In genomic region chr18:26301681-26302080, GRCh38 we compare ENCODE assay signal across 14 cellular contexts.
A peak's percentile ranks its signal among the peaks of the same experiment; 100 is the strongest.
DNase-seq lines count a peak whose midpoint lies in the region; ATAC-seq and TF ChIP-seq lines count a peak whose summit lies in the region.
"Had no signal": no experiment of that assay in that cellular context is flagged by ENCODE, and none has a peak within 500 bp of the region (broad histone marks: within the 10 kb centered on the region; RNA-seq: fewer than 3 reads in every experiment).

No MANE protein-coding gene starts in this region.

- no peak overlapping the region for H3K27ac ChIP-seq in right cardiac atrium (ENCODE audit: low read length)
- H3K27ac ChIP-seq in naive thymus-derived CD4-positive, alpha-beta T cell (ENCODE audit: low read depth, low read length), result no peak overlapping the region
- H3K27ac ChIP-seq in uterus, result no peak overlapping the region
- H3K27ac ChIP-seq: left ventricle myocardium inferior, tibial artery had no signal

- H3K4me3 ChIP-seq in right cardiac atrium (ENCODE audit: low read length), result no peak overlapping the region
- no peak overlapping the region for H3K4me3 ChIP-seq in naive thymus-derived CD4-positive, alpha-beta T cell (ENCODE audit: low read length)
- no peak overlapping the region for H3K4me3 ChIP-seq in uterus
- H3K4me3 ChIP-seq: left ventricle myocardium inferior, tibial artery had no signal

- H3K4me1 ChIP-seq in right cardiac atrium (ENCODE audit: control insufficient read depth, insufficient read depth, low read length), result no peaks in the 10 kb centered on the region
- no peaks in the 10 kb centered on the region for H3K4me1 ChIP-seq in naive thymus-derived CD4-positive, alpha-beta T cell (ENCODE audit: control insufficient read depth in 2 of 2, insufficient read depth in 2 of 2, low read length in 2 of 2)
- H3K4me1 ChIP-seq in uterus, result no peaks in the 10 kb centered on the region
- H3K4me1 ChIP-seq: left ventricle myocardium inferior had no signal

- H3K27me3 ChIP-seq in right cardiac atrium (ENCODE audit: control insufficient read depth, insufficient read depth) (no peaks in the 10 kb centered on the region), uterus (no peaks in the 10 kb centered on the region)
- H3K27me3 ChIP-seq in naive thymus-derived CD4-positive, alpha-beta T cell (ENCODE audit: control insufficient read depth in 2 of 2, insufficient read depth in 2 of 2, low read length in 2 of 2), result no peaks in the 10 kb centered on the region
- H3K27me3 ChIP-seq: tibial artery had no signal

- intact Hi-C loops in right cardiac atrium (cut with DNase I) (no loop called here), Right ventricle myocardium inferior (cut with DNase I) (no loop called here), uterus (cut with DNase I; ENCODE audit: low total_unique reads) (no loop called here)
- intact Hi-C loops in naive thymus-derived CD4-positive, alpha-beta T cell (cut with micrococcal nuclease), result no loop called here

- H3K36me3 Mint-ChIP-seq in naive thymus-derived CD4-positive, alpha-beta T cell, result peaks cover 0 to 26% (median 16%) of the 10 kb centered on the region in 5 donors

- no peak for TF ChIP-seq CTCF in uterus (IDR thresholded peaks at IDR 0.05)

- TF ChIP-seq POLR2A in uterus (IDR thresholded peaks at IDR 0.05), result no peak

- H3K4me3 Mint-ChIP-seq in naive thymus-derived CD4-positive, alpha-beta T cell, result no peak overlapping the region
- H3K4me3 Mint-ChIP-seq: activated T-cell treated with anti-CD3 and anti-CD28 coated beads, Interleukin-2, amount 50 U/mL, for 72 hours had no signal

- WGBS in right cardiac atrium, result 50% methylated on average over 3 of the region's 3 CpGs

- no peaks in the 10 kb centered on the region for H3K36me3 ChIP-seq in naive thymus-derived CD4-positive, alpha-beta T cell (ENCODE audit: control insufficient read depth in 2 of 3, insufficient read depth in 3 of 3, low read length in 3 of 3)
- no peaks in the 10 kb centered on the region for H3K36me3 ChIP-seq in uterus
- H3K36me3 ChIP-seq: left ventricle myocardium inferior, tibial artery had no signal

- H3K27ac Mint-ChIP-seq in naive thymus-derived CD4-positive, alpha-beta T cell, result peak overlapping the region in 1 of 9 donors; percentile 10
- H3K27ac Mint-ChIP-seq: activated T-cell treated with anti-CD3 and anti-CD28 coated beads, Interleukin-2, amount 50 U/mL, for 72 hours had no signal

- peak; percentile 50 to 60 for ATAC-seq in right cardiac atrium
- ATAC-seq in Right ventricle myocardium inferior, result no peak
- no peak for ATAC-seq in naive thymus-derived CD4-positive, alpha-beta T cell
- ATAC-seq: activated T-cell treated with anti-CD3 and anti-CD28 coated beads, Interleukin-2, amount 50 U/mL, for 72 hours had no signal

- POLR2A ChIA-PET in naive thymus-derived CD4-positive, alpha-beta T cell (lab: Charles Lee), result no interaction called here

- no peaks in the 10 kb centered on the region for H3K9me3 ChIP-seq in right cardiac atrium (ENCODE audit: control insufficient read depth, low read length)
- H3K9me3 ChIP-seq in naive thymus-derived CD4-positive, alpha-beta T cell (ENCODE audit: control insufficient read depth in 2 of 3, low read length in 3 of 3), result no peaks in the 10 kb centered on the region
- H3K9me3 ChIP-seq in uterus, result no peaks in the 10 kb centered on the region
- H3K9me3 ChIP-seq: left ventricle myocardium inferior, tibial artery had no signal

- H3K9me3 Mint-ChIP-seq in naive thymus-derived CD4-positive, alpha-beta T cell, result peaks cover 0 to 7% (median 0%) of the 10 kb centered on the region in 11 donors

- peaks cover 0 to 9% (median 0%) of the 10 kb centered on the region in 7 donors for H3K4me1 Mint-ChIP-seq in naive thymus-derived CD4-positive, alpha-beta T cell

- CTCF ChIA-PET in naive thymus-derived CD4-positive, alpha-beta T cell (lab: Charles Lee), result no interaction called here

- no peaks in the 10 kb centered on the region for H3K27me3 Mint-ChIP-seq in naive thymus-derived CD4-positive, alpha-beta T cell

- no peak for DNase-seq in right cardiac atrium
- no peak for DNase-seq in Right ventricle myocardium inferior (ENCODE audit: missing footprints)
- DNase-seq in brain pericyte (ENCODE audit: low read depth, low spot score), result peak; percentile 5
- DNase-seq in kidney tubule cell (ENCODE audit: low spot score), result peak; percentile 78
- DNase-seq in RPMI8226, result no peak
- DNase-seq in naive thymus-derived CD4-positive, alpha-beta T cell, result no peak
- DNase-seq in uterus, result no peak
- no peak for DNase-seq in NCI-H69 (lab: John Stamatoyannopoulos, UW)
- DNase-seq: activated CD4-positive, alpha-beta T cell treated with anti-CD3 and anti-CD28 coated beads for 48 hours; activated T-cell treated with anti-CD3 and anti-CD28 coated beads, Interleukin-2, amount 50 U/mL, for 72 hours; effector CD8-positive, alpha-beta T cell; left ventricle myocardium inferior; NCI-H2029 treated with DMSO at 0.1 percent for 48 hours; tibial artery had no signal

Comparison
In these comparisons a context has a peak if more than half of its experiments do, and no peak if none do; other contexts are left out.
1. ATAC-seq: peak in right cardiac atrium (2 of 2); none in Right ventricle myocardium inferior (single experiment) and naive thymus-derived CD4-positive, alpha-beta T cell (single experiment).
2. DNase-seq: peak in brain pericyte (single experiment) and kidney tubule cell (single experiment); none in right cardiac atrium (0 of 3), Right ventricle myocardium inferior (single experiment), RPMI8226 (single experiment), naive thymus-derived CD4-positive, alpha-beta T cell (0 of 9), uterus (0 of 2) and NCI-H69 (single experiment).